17 cellular contexts compared by ENCODE assay signal in genomic region chr7:85239114-85239513, GRCh38. TPM values are rescaled to one million over a fixed set of nuclear protein-coding genes. Genes with fewer than 3 reads are reported as not detected.
"Had no signal": no experiment of that assay in that cellular context is flagged by ENCODE, and none has a peak within 500 bp of the region (broad histone marks: within the 10 kb centered on the region; RNA-seq: fewer than 3 reads in every experiment).

No MANE protein-coding gene starts in this region.

- H3K4me1 ChIP-seq: esophagus squamous epithelium, left ventricle myocardium inferior, lower lobe of right lung, pancreas, stomach, transverse colon had no signal

- H3K9me3 ChIP-seq: esophagus squamous epithelium, left ventricle myocardium inferior, lower lobe of right lung, pancreas, stomach, thoracic aorta, transverse colon had no signal

- DNase-seq: esophagus squamous epithelium; foreskin fibroblast; kidney; left cardiac atrium; left ventricle myocardium inferior; lower lobe of right lung; natural killer cell; occipital lobe; pancreas; right cardiac atrium; small intestine; stimulated activated CD4-positive, alpha-beta T cell treated with anti-CD3 and anti-CD28 coated beads, Interleukin-12 subunit alpha, Interleukin-12 subunit beta, amount 100 ng/mL, for 4 hours; stimulated activated naive CD4-positive, alpha-beta T cell; stomach; substantia nigra; transverse colon had no signal

- ATAC-seq: left cardiac atrium, lower lobe of right lung, natural killer cell, pancreas, right cardiac atrium had no signal

- H3K4me3 ChIP-seq: esophagus squamous epithelium, left ventricle myocardium inferior, lower lobe of right lung, pancreas, stomach, thoracic aorta, transverse colon had no signal

- H3K27ac ChIP-seq: esophagus squamous epithelium, left ventricle myocardium inferior, lower lobe of right lung, pancreas, stomach, thoracic aorta, transverse colon had no signal

- FAIRE-seq: kidney, pancreas, small intestine had no signal

- H3K36me3 ChIP-seq: esophagus squamous epithelium, left ventricle myocardium inferior, lower lobe of right lung, pancreas, stomach, thoracic aorta, transverse colon had no signal

- H3K27me3 ChIP-seq: esophagus squamous epithelium, pancreas, stomach, transverse colon had no signal

RNA-seq across cellular contexts. Expression of gene SEMA3D, which starts 52.3 kb away (rescaled TPM):
- total RNA-seq: natural killer cell had no signal
